Comparison of ENCODE assay signal across 1 cellular context in the genomic region with DNA sequence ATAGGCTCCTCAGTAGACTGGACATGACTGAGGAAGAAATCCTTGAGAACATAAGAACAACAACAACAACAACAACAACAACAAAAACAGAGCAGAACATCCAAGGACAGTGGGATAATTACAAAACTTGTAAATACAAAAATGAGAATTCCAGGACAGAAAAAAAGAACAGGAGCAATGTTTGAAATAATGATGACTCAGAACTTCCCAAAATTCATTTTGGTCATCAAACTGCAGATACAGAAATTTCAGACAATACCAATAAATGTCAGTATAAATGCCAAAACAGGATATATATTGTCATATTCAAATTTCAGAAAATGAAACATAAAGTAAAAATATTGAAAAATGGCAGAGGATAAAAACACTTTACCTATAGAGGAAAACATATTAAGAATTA.
TF ChIP-seq lines count a peak whose summit lies in the region.

No MANE protein-coding gene starts in this region.

TF ChIP-seq in HepG2, 621 proteins besides CTCF, POLR2A, EP300 and RAD21 (continued from another document):
- TF ChIP-seq, protein P1, sequence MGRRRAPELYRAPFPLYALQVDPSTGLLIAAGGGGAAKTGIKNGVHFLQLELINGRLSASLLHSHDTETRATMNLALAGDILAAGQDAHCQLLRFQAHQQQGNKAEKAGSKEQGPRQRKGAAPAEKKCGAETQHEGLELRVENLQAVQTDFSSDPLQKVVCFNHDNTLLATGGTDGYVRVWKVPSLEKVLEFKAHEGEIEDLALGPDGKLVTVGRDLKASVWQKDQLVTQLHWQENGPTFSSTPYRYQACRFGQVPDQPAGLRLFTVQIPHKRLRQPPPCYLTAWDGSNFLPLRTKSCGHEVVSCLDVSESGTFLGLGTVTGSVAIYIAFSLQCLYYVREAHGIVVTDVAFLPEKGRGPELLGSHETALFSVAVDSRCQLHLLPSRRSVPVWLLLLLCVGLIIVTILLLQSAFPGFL (CRISPR knock-in tag; IDR thresholded peaks at IDR 0.05): no peak
- TF ChIP-seq MAFK (conservative IDR thresholded peaks at IDR 0.05 in 1 of 2, IDR thresholded peaks at IDR 0.05 in 1 of 2; ENCODE audit: low read length in 2 of 2) (peak; percentile 18 to 68; a peak in 2 of 4 replicates), HOXD1 (CRISPR knock-in tag; IDR thresholded peaks at IDR 0.05) (no peak), ZNF567 (CRISPR knock-in tag; IDR thresholded peaks at IDR 0.05; ENCODE audit: borderline replicate concordance) (no peak), ZNF644 (CRISPR knock-in tag; IDR thresholded peaks at IDR 0.05; ENCODE audit: low read depth) (no peak), ZNF225 (CRISPR knock-in tag; IDR thresholded peaks at IDR 0.05) (no peak), ZNF256 (CRISPR knock-in tag; conservative IDR thresholded peaks at IDR 0.05) (no peak), HOXA5 (CRISPR knock-in tag; IDR thresholded peaks at IDR 0.05) (no peak), KMT2B (CRISPR knock-in tag; IDR thresholded peaks at IDR 0.05) (no peak)
- TF ChIP-seq, protein P2, sequence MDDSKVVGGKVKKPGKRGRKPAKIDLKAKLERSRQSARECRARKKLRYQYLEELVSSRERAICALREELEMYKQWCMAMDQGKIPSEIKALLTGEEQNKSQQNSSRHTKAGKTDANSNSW (CRISPR knock-in tag; IDR thresholded peaks at IDR 0.05; ENCODE audit: borderline replicate concordance): no peak
